ENCODE assay signal across 7 cellular contexts in the genomic region with DNA sequence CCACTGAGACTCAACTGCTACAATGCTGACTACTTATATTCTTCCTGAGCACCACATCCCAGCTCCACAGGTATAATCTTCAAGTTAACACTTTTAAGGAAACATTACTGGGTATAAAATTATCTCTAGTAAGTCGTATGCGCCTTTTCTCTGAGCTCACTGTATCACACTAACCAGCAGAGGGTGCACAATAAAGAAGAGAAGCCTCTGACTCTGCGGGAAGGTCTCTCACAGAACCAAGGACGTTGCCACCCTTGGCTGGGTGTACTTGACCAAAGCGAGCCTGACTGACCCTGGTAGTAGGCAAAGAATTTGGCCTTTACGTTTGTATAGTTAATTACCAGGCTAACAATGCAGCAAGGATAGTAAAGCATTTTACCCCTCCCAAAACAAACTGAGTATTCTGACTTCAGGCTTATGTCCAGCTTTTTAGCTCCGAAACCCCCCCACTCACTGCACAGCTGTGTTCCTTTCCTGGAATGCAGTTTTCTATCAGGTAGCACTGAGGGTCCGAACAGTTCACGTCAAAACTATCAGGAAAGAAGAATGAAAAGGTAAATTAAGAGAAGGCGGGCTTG. TPM values are rescaled to one million over a fixed set of nuclear protein-coding genes. Genes with fewer than 3 reads are reported as not detected.
DNase-seq lines count a peak whose midpoint lies in the region; ATAC-seq and TF ChIP-seq lines count a peak whose summit lies in the region.

A gene with protein sequence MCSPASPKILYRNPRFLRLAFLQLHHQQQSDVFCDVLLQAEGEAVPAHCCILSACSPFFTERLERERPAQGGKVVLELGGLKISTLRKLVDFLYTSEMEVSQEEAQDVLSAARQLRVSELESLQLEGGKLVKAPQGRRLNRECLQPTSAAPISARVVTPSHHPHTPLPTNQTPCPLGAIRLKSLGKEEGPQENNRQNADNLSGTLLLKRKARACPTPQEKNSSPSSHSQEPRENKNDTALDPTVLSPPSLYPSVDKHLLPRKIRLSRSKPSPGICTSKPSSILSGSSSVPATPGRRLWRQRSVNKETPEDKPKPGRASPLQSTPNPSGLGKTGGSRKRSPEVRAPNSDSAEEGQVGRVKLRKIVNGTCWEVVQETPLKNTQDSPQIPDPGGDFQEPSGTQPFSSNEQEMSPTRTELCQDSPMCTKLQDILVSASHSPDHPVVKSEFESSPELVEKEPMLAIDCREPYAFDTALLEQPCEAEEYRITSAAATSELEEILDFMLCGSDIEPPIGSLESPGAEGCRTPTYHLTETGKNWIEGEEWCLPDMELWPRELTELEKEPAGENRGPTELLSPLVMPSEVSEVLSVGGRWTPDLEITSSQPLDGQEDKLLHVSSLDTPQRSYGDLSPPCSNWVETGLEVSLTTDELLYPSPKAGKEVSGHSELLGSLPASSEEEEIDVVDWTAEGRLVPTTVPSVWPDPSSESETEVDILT (minus strand): TSS at position 144 of the 578 bp plus-strand sequence. CDS start 631 bp downstream, outside the sequence.

- no peaks in the 10 kb centered on the region for H3K27me3 Mint-ChIP-seq in activated B cell treated with CpG ODN at 0.5 μM for 24 hours
- H3K27me3 Mint-ChIP-seq in stimulated activated naive CD8-positive, alpha-beta T cell treated with anti-CD3 and anti-CD28 coated beads, Interleukin-15, amount 100 ng/mL, for 72 hours: no peaks in the 10 kb centered on the region

- DNase-seq in GM10266 (ENCODE audit: extremely low spot score) (peak; percentile 57), LHCN-M2 (ENCODE audit: low read depth) (peak; percentile 42), activated B cell treated with CpG ODN at 0.5 μM for 24 hours (no peak), left cardiac atrium (peak; percentile 39)
- DNase-seq in stimulated activated naive CD8-positive, alpha-beta T cell treated with anti-CD3 and anti-CD28 coated beads, Interleukin-15, amount 100 ng/mL, for 72 hours: no peak
- no peak for DNase-seq in stimulated activated CD4-positive, alpha-beta T cell treated with anti-CD3 and anti-CD28 coated beads, Interleukin-4, amount 100 ng/mL, for 1 hour

- peak; percentile 25 for TF ChIP-seq CTCF in GM10266 (IDR thresholded peaks at IDR 0.05; ENCODE audit: control insufficient read depth, insufficient read depth, low read depth, missing control alignments)
- TF ChIP-seq CTCF in activated B cell treated with CpG ODN at 0.5 μM for 24 hours (IDR thresholded peaks at IDR 0.05): no peak

- H3K4me1 Mint-ChIP-seq in activated B cell treated with CpG ODN at 0.5 μM for 24 hours: peaks cover 9% of the 10 kb centered on the region
- peaks cover 19% of the 10 kb centered on the region for H3K4me1 Mint-ChIP-seq in stimulated activated naive CD8-positive, alpha-beta T cell treated with anti-CD3 and anti-CD28 coated beads, Interleukin-15, amount 100 ng/mL, for 72 hours

- peak; percentile 66 for ATAC-seq in activated B cell treated with CpG ODN at 0.5 μM for 24 hours (ENCODE audit: low read depth)
- peak; percentile 82 to 83 for ATAC-seq in left cardiac atrium
- ATAC-seq in stimulated activated naive CD8-positive, alpha-beta T cell treated with anti-CD3 and anti-CD28 coated beads, Interleukin-15, amount 100 ng/mL, for 72 hours: peak; percentile 45
- no peak for ATAC-seq in HG03469 (IDR thresholded peaks at IDR 0.05; ENCODE audit: unreplicated experiment)

- H3K9me3 Mint-ChIP-seq in activated B cell treated with CpG ODN at 0.5 μM for 24 hours: no peaks in the 10 kb centered on the region
- no peaks in the 10 kb centered on the region for H3K9me3 Mint-ChIP-seq in stimulated activated naive CD8-positive, alpha-beta T cell treated with anti-CD3 and anti-CD28 coated beads, Interleukin-15, amount 100 ng/mL, for 72 hours

- intact Hi-C loops in activated B cell treated with CpG ODN at 0.5 μM for 24 hours (cut with micrococcal nuclease): loop anchor here (1.0 kb wide), 2 partner anchors 10 to 49 kb away; partner anchors contain the start of gene SELENOH
- intact Hi-C loops in left cardiac atrium (cut with DNase I): loop anchor here in 1 of 2 donors (2.0 kb wide), 1 partner anchor 49 kb away; no protein-coding TSS in a partner anchor

- POLR2A ChIA-PET in activated B cell treated with CpG ODN at 0.5 μM for 24 hours (lab: Charles Lee): interaction anchor here (1.3 to 1.9 kb wide), 4 partner anchors 10 to 49 kb away, joined by 4 to 15 read pairs (median 6); partner anchors contain the start of gene SELENOH

- H3K27ac Mint-ChIP-seq in activated B cell treated with CpG ODN at 0.5 μM for 24 hours: peak within 1 kb of the TSS; percentile 66
- no peak within 1 kb of the TSS for H3K27ac Mint-ChIP-seq in stimulated activated naive CD8-positive, alpha-beta T cell treated with anti-CD3 and anti-CD28 coated beads, Interleukin-15, amount 100 ng/mL, for 72 hours

- CTCF ChIA-PET in activated B cell treated with CpG ODN at 0.5 μM for 24 hours (lab: Charles Lee): interaction anchor here (0.7 to 6.2 kb wide), 9 partner anchors 10 to 49 kb away, joined by 3 to 133 read pairs (median 3); partner anchors contain the start of gene SELENOH

- peaks cover 12% of the 10 kb centered on the region for H3K36me3 Mint-ChIP-seq in activated B cell treated with CpG ODN at 0.5 μM for 24 hours (ENCODE audit: low read depth)

- H3K4me3 Mint-ChIP-seq in activated B cell treated with CpG ODN at 0.5 μM for 24 hours: no peak within 1 kb of the TSS
- no peak within 1 kb of the TSS for H3K4me3 Mint-ChIP-seq in stimulated activated naive CD8-positive, alpha-beta T cell treated with anti-CD3 and anti-CD28 coated beads, Interleukin-15, amount 100 ng/mL, for 72 hours

RNA-seq across cellular contexts. Expression of the gene that starts here (rescaled TPM):
- total RNA-seq in LHCN-M2 (2014; rRNA removed) (not detected in 2 replicates), activated B cell treated with CpG ODN at 0.5 μM for 24 hours (not detected in 2 replicates), left cardiac atrium (not detected)
- polyA plus RNA-seq in LHCN-M2 (2012): 0.05 TPM

Comparison
In these comparisons a context has a peak if more than half of its experiments do, and no peak if none do; other contexts are left out.
1. Peak in DNase-seq in LHCN-M2; RNA of the gene not detected or under 1 TPM.
2. Peak in ATAC-seq in activated B cell treated with CpG ODN at 0.5 μM for 24 hours; RNA of the gene not detected or under 1 TPM.
3. Peak in DNase-seq and ATAC-seq in left cardiac atrium; RNA of the gene not detected or under 1 TPM.